14 cellular contexts compared by ENCODE assay signal in the genomic region with DNA sequence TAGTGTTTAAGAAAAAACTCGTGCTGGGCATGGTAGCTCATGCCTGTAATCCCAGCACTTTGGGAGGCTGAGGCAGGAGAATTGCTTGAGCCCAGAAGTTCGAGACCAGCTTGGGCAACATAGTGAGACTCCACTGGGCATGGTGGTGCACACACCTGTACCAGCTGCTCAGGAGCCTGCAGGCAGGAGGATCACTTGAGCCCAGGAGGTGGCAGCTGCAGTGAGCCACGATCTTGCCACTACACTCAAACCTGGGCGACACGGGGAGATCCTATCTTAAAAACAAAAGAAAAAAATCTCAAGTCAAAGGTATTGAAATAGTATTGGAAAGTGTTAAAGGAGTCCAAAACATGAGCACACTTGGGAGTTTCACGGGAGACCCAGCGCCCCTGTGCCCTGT. TPM values are rescaled to one million over a fixed set of nuclear protein-coding genes. Genes with fewer than 3 reads are reported as not detected.
A peak's percentile ranks its signal among the peaks of the same experiment; 100 is the strongest.
DNase-seq lines count a peak whose midpoint lies in the region; ATAC-seq lines count a peak whose summit lies in the region.
"Had no signal": no experiment of that assay in that cellular context is flagged by ENCODE, and none has a peak within 500 bp of the region (broad histone marks: within the 10 kb centered on the region; RNA-seq: fewer than 3 reads in every experiment).

No MANE protein-coding gene starts in this region.

- peak overlapping the region; percentile 66 for H3K4me3 Mint-ChIP-seq in activated CD4-positive, alpha-beta T cell treated with anti-CD3 and anti-CD28 coated beads, Interleukin-2, amount 10 ng/mL, durations not matched to agents 24 days and 14 days
- H3K4me3 Mint-ChIP-seq in T-helper 17 cell = peak overlapping the region; percentile 87
- H3K4me3 Mint-ChIP-seq in dendritic cell treated with granulocyte-macrophage colony-stimulating factor and Interleukin-4, amounts not matched to agents 40 ng/mL and 50 ng/mL, for 4 days = no peak overlapping the region
- peak overlapping the region; percentile 36 to 39 for H3K4me3 Mint-ChIP-seq in stimulated activated naive B cell treated with anti-CD40 and anti-IgM and Interleukin-4, amounts not matched to agents 10 μg/mL and 1 μg/mL and 100 μg/mL, for 72 hours

- no peaks in the 10 kb centered on the region for H3K9me3 Mint-ChIP-seq in activated CD4-positive, alpha-beta T cell treated with anti-CD3 and anti-CD28 coated beads, Interleukin-2, amount 10 ng/mL, durations not matched to agents 24 days and 14 days
- H3K9me3 Mint-ChIP-seq in dendritic cell treated with granulocyte-macrophage colony-stimulating factor and Interleukin-4, amounts not matched to agents 40 ng/mL and 50 ng/mL, for 4 days = no peaks in the 10 kb centered on the region
- H3K9me3 Mint-ChIP-seq in stimulated activated naive B cell treated with anti-CD40 and anti-IgM and Interleukin-4, amounts not matched to agents 10 μg/mL and 1 μg/mL and 100 μg/mL, for 72 hours = no peaks in the 10 kb centered on the region

- DNase-seq in activated CD4-positive, alpha-beta T cell treated with anti-CD3 and anti-CD28 coated beads, Interleukin-2, amount 10 ng/mL, durations not matched to agents 24 days and 14 days = no peak
- no peak for DNase-seq in activated CD4-positive, alpha-beta T cell treated with anti-CD3 and anti-CD28 coated beads for 1 hour
- no peak for DNase-seq in T-helper 17 cell
- DNase-seq in stimulated activated naive B cell treated with anti-CD40 and anti-IgM and Interleukin-4, amounts not matched to agents 10 μg/mL and 1 μg/mL and 100 μg/mL, for 72 hours = no peak
- no peak for DNase-seq in kidney glomerular epithelial cell (lab: John Stamatoyannopoulos, UW)
- DNase-seq: activated CD8-positive, alpha-beta memory T cell treated with anti-CD3 and anti-CD28 coated beads, Interleukin-2, amount 50 U/mL, for 4 hours; kidney; NCI-H2081 treated with DMSO at 0.1 percent for 48 hours; SHP77; sigmoid colon had no signal

- no peak for ATAC-seq in T-helper 17 cell
- no peak for ATAC-seq in stimulated activated naive B cell treated with anti-CD40 and anti-IgM and Interleukin-4, amounts not matched to agents 10 μg/mL and 1 μg/mL and 100 μg/mL, for 72 hours (replicated peaks)
- no peak for ATAC-seq in GM21786 (IDR thresholded peaks at IDR 0.05; ENCODE audit: unreplicated experiment)
- ATAC-seq in HG02970 (IDR thresholded peaks at IDR 0.05; ENCODE audit: low FRiP score, unreplicated experiment) = no peak

- H3K27ac Mint-ChIP-seq in activated CD4-positive, alpha-beta T cell treated with anti-CD3 and anti-CD28 coated beads, Interleukin-2, amount 10 ng/mL, durations not matched to agents 24 days and 14 days = peak overlapping the region; percentile 93
- peak overlapping the region; percentile 99 for H3K27ac Mint-ChIP-seq in T-helper 17 cell
- H3K27ac Mint-ChIP-seq in dendritic cell treated with granulocyte-macrophage colony-stimulating factor and Interleukin-4, amounts not matched to agents 40 ng/mL and 50 ng/mL, for 4 days = peak overlapping the region; percentile 8
- H3K27ac Mint-ChIP-seq in stimulated activated naive B cell treated with anti-CD40 and anti-IgM and Interleukin-4, amounts not matched to agents 10 μg/mL and 1 μg/mL and 100 μg/mL, for 72 hours = peak overlapping the region; percentile 74

- H3K36me3 Mint-ChIP-seq in activated CD4-positive, alpha-beta T cell treated with anti-CD3 and anti-CD28 coated beads, Interleukin-2, amount 10 ng/mL, durations not matched to agents 24 days and 14 days (ENCODE audit: low read depth) = peaks cover 11% of the 10 kb centered on the region
- peaks cover 3% of the 10 kb centered on the region for H3K36me3 Mint-ChIP-seq in T-helper 17 cell (ENCODE audit: low read depth)
- peaks cover 67% of the 10 kb centered on the region for H3K36me3 Mint-ChIP-seq in dendritic cell treated with granulocyte-macrophage colony-stimulating factor and Interleukin-4, amounts not matched to agents 40 ng/mL and 50 ng/mL, for 4 days (ENCODE audit: low read depth)
- H3K36me3 Mint-ChIP-seq in stimulated activated naive B cell treated with anti-CD40 and anti-IgM and Interleukin-4, amounts not matched to agents 10 μg/mL and 1 μg/mL and 100 μg/mL, for 72 hours = peaks cover 18 to 22% of the 10 kb centered on the region in 2 donors

- H3K4me1 Mint-ChIP-seq in activated CD4-positive, alpha-beta T cell treated with anti-CD3 and anti-CD28 coated beads, Interleukin-2, amount 10 ng/mL, durations not matched to agents 24 days and 14 days = peaks cover 87% of the 10 kb centered on the region
- H3K4me1 Mint-ChIP-seq in T-helper 17 cell = peaks cover 76% of the 10 kb centered on the region
- H3K4me1 Mint-ChIP-seq in dendritic cell treated with granulocyte-macrophage colony-stimulating factor and Interleukin-4, amounts not matched to agents 40 ng/mL and 50 ng/mL, for 4 days (ENCODE audit: low read depth) = peaks cover 98% of the 10 kb centered on the region
- H3K4me1 Mint-ChIP-seq in stimulated activated naive B cell treated with anti-CD40 and anti-IgM and Interleukin-4, amounts not matched to agents 10 μg/mL and 1 μg/mL and 100 μg/mL, for 72 hours = peaks cover 81 to 99% of the 10 kb centered on the region in 2 donors

- H3K27me3 Mint-ChIP-seq in activated CD4-positive, alpha-beta T cell treated with anti-CD3 and anti-CD28 coated beads, Interleukin-2, amount 10 ng/mL, durations not matched to agents 24 days and 14 days = no peaks in the 10 kb centered on the region
- H3K27me3 Mint-ChIP-seq in T-helper 17 cell = no peaks in the 10 kb centered on the region
- H3K27me3 Mint-ChIP-seq in dendritic cell treated with granulocyte-macrophage colony-stimulating factor and Interleukin-4, amounts not matched to agents 40 ng/mL and 50 ng/mL, for 4 days = no peaks in the 10 kb centered on the region
- no peaks in the 10 kb centered on the region for H3K27me3 Mint-ChIP-seq in stimulated activated naive B cell treated with anti-CD40 and anti-IgM and Interleukin-4, amounts not matched to agents 10 μg/mL and 1 μg/mL and 100 μg/mL, for 72 hours

- no peaks in the 10 kb centered on the region for H3K9me3 ChIP-seq in T-helper 17 cell (ENCODE audit: control insufficient read depth, low read length, poor library complexity, severe bottlenecking)
- H3K9me3 ChIP-seq: HAP-1, sigmoid colon had no signal

- intact Hi-C loops in activated CD4-positive, alpha-beta T cell treated with anti-CD3 and anti-CD28 coated beads, Interleukin-2, amount 10 ng/mL, durations not matched to agents 24 days and 14 days (cut with micrococcal nuclease) = no loop called here
- intact Hi-C loops in dendritic cell treated with granulocyte-macrophage colony-stimulating factor and Interleukin-4, amounts not matched to agents 40 ng/mL and 50 ng/mL, for 4 days (cut with micrococcal nuclease) = no loop called here

RNA-seq across cellular contexts. Expression of a gene that starts 14.0 kb away (rescaled TPM):
- total RNA-seq in activated CD4-positive, alpha-beta T cell treated with anti-CD3 and anti-CD28 coated beads, Interleukin-2, amount 10 ng/mL, durations not matched to agents 24 days and 14 days = 122 and 135 TPM in 2 replicates
- 100 to 1,000 TPM; 184 to 226 TPM for total RNA-seq in T-helper 17 cell

Comparison
In these comparisons a context has a peak if more than half of its experiments do, and no peak if none do; other contexts are left out.
1. H3K27ac Mint-ChIP-seq: peak in every context shown above with its lines; median percentile 99 in T-helper 17 cell; 93 in activated CD4-positive, alpha-beta T cell treated with anti-CD3 and anti-CD28 coated beads, Interleukin-2, amount 10 ng/mL, durations not matched to agents 24 days and 14 days; 74 in stimulated activated naive B cell treated with anti-CD40 and anti-IgM and Interleukin-4, amounts not matched to agents 10 μg/mL and 1 μg/mL and 100 μg/mL, for 72 hours; 8 in dendritic cell treated with granulocyte-macrophage colony-stimulating factor and Interleukin-4, amounts not matched to agents 40 ng/mL and 50 ng/mL, for 4 days.